8 cellular contexts compared by ENCODE assay signal in genomic region chr1:92960395-92961130, GRCh38. TPM values are rescaled to one million over a fixed set of nuclear protein-coding genes. Genes with fewer than 3 reads are reported as not detected.
DNase-seq lines count a peak whose midpoint lies in the region; ATAC-seq and TF ChIP-seq lines count a peak whose summit lies in the region.

No MANE protein-coding gene starts in this region.

- H3K4me3 Mint-ChIP-seq in CD4-positive, alpha-beta T cell = peak overlapping the region; percentile 96

- peaks cover 13% of the 10 kb centered on the region for H3K36me3 Mint-ChIP-seq in CD4-positive, alpha-beta T cell (ENCODE audit: low read depth)

- no peaks in the 10 kb centered on the region for H3K27me3 Mint-ChIP-seq in CD4-positive, alpha-beta T cell

- peak overlapping the region; percentile 99 for H3K27ac Mint-ChIP-seq in CD4-positive, alpha-beta T cell

- H3K27me3 ChIP-seq in CD4-positive, alpha-beta T cell (ENCODE audit: control insufficient read depth, insufficient read depth, low read length) = no peaks in the 10 kb centered on the region

- intact Hi-C loops in CD4-positive, alpha-beta T cell (cut with DNase I, micrococcal nuclease) = loop anchor here (1.0 to 10.0 kb wide), 11 partner anchors 9 to 1936 kb away; partner anchors contain the start of genes ABCD3 (in 1 of the 2), CCDC18 (in 1 of the 2), MTF2 (in 1 of the 2) and TMED5 (in 1 of the 2)

- peak; percentile 44 to 63 (median 54) for DNase-seq in CD4-positive, alpha-beta T cell
- DNase-seq in NCI-H82 (lab: John Stamatoyannopoulos, UW) = peak; percentile 91
- peak; percentile 69 for DNase-seq in activated CD8-positive, alpha-beta memory T cell treated with anti-CD3 and anti-CD28 coated beads, Interleukin-2, amount 50 U/mL, for 4 hours
- DNase-seq in epidermal melanocyte (ENCODE audit: insufficient read length, low spot score) = peak; percentile 74
- peak; percentile 75 for DNase-seq in middle frontal gyrus (ENCODE audit: extremely low spot score, low spot score)
- DNase-seq in stimulated activated CD8-positive, alpha-beta memory T cell treated with anti-CD3 and anti-CD28 coated beads, Interleukin-4, amount 100 ng/mL, for 24 hours (ENCODE audit: low read depth) = peak; percentile 40

- TF ChIP-seq CTCF in CD4-positive, alpha-beta T cell (IDR thresholded peaks at IDR 0.05) = peak; percentile 78

- H3K9me3 Mint-ChIP-seq in CD4-positive, alpha-beta T cell = no peaks in the 10 kb centered on the region

- ATAC-seq in CD4-positive, alpha-beta T cell (ENCODE audit: poor library complexity) = peak; percentile 53
- ATAC-seq in GM19372 (IDR thresholded peaks at IDR 0.05; ENCODE audit: low read depth, unreplicated experiment) (peak; percentile 29), HG03520 (IDR thresholded peaks at IDR 0.05; ENCODE audit: unreplicated experiment) (peak; percentile 33)

- H3K27ac ChIP-seq in CD4-positive, alpha-beta T cell (ENCODE audit: low read depth, low read length) = peak overlapping the region; percentile 99

- H3K9me3 ChIP-seq in CD4-positive, alpha-beta T cell (ENCODE audit: control insufficient read depth, low read length) = no peaks in the 10 kb centered on the region

- POLR2A ChIA-PET in CD4-positive, alpha-beta T cell (lab: Charles Lee) = interaction anchor here (0.7 to 5.8 kb wide), 25 partner anchors 8 to 886 kb away, joined by 3 to 159 read pairs (median 6); partner anchors contain the start of genes MTF2 and RPL5

- H3K4me1 Mint-ChIP-seq in CD4-positive, alpha-beta T cell (ENCODE audit: low read depth) = peaks cover 43% of the 10 kb centered on the region

- CTCF ChIA-PET in CD4-positive, alpha-beta T cell (lab: Charles Lee) = interaction anchor here (1.0 to 10.4 kb wide), 17 partner anchors 8 to 884 kb away, joined by 3 to 105 read pairs (median 7); partner anchors contain the start of genes MTF2 and RPL5

RNA-seq across cellular contexts. Expression of gene DIPK1A, which starts 0.7 kb away (rescaled TPM):
- total RNA-seq in CD4-positive, alpha-beta T cell = 1 to 10 TPM; 7.0 to 7.3 TPM

Comparison
In these comparisons a context has a peak if more than half of its experiments do, and no peak if none do; other contexts are left out.
1. Peak in every context shown above with its lines: DNase-seq, ATAC-seq and H3K27ac ChIP-seq.
2. DNase-seq: peak in every context shown above with its lines; median percentile 91 in NCI-H82; 75 in middle frontal gyrus; 74 in epidermal melanocyte; 69 in activated CD8-positive, alpha-beta memory T cell treated with anti-CD3 and anti-CD28 coated beads, Interleukin-2, amount 50 U/mL, for 4 hours; 54 in CD4-positive, alpha-beta T cell; 40 in stimulated activated CD8-positive, alpha-beta memory T cell treated with anti-CD3 and anti-CD28 coated beads, Interleukin-4, amount 100 ng/mL, for 24 hours.